ENCODE assay signal across 1 cellular context in the genomic region with DNA sequence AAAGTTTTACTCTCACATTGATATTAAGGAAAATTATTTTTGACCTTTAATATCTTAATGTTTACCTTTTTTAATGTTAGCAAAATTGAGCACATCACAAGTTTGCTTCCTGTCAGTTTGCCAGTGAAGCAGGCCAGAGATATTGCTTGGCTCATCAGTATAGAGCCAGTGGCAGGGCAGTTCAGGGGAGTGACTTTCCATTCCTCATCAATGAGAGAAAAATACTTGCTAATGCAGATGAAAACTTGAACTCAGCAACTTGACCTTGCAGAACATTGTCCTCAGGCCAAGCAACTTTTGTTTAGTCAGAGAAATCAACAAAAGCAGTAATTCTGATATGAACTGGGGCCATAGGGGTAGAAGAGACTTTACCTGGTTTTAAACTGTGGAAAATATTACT.
A peak's percentile ranks its signal among the peaks of the same experiment; 100 is the strongest.
TF ChIP-seq lines count a peak whose summit lies in the region.

No MANE protein-coding gene starts in this region.

TF ChIP-seq in HepG2, 621 proteins besides CTCF, POLR2A, EP300 and RAD21 (continued from another document):
- TF ChIP-seq, protein P1, sequence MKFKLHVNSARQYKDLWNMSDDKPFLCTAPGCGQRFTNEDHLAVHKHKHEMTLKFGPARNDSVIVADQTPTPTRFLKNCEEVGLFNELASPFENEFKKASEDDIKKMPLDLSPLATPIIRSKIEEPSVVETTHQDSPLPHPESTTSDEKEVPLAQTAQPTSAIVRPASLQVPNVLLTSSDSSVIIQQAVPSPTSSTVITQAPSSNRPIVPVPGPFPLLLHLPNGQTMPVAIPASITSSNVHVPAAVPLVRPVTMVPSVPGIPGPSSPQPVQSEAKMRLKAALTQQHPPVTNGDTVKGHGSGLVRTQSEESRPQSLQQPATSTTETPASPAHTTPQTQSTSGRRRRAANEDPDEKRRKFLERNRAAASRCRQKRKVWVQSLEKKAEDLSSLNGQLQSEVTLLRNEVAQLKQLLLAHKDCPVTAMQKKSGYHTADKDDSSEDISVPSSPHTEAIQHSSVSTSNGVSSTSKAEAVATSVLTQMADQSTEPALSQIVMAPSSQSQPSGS (CRISPR knock-in tag; IDR thresholded peaks at IDR 0.05): no peak
- peak; percentile 42 to 58; a peak in 3 of 4 replicates for TF ChIP-seq MAFK (conservative IDR thresholded peaks at IDR 0.05 in 1 of 2, IDR thresholded peaks at IDR 0.05 in 1 of 2; ENCODE audit: low read length in 2 of 2)
